ENCODE assay signal across 8 cellular contexts in the genomic region with DNA sequence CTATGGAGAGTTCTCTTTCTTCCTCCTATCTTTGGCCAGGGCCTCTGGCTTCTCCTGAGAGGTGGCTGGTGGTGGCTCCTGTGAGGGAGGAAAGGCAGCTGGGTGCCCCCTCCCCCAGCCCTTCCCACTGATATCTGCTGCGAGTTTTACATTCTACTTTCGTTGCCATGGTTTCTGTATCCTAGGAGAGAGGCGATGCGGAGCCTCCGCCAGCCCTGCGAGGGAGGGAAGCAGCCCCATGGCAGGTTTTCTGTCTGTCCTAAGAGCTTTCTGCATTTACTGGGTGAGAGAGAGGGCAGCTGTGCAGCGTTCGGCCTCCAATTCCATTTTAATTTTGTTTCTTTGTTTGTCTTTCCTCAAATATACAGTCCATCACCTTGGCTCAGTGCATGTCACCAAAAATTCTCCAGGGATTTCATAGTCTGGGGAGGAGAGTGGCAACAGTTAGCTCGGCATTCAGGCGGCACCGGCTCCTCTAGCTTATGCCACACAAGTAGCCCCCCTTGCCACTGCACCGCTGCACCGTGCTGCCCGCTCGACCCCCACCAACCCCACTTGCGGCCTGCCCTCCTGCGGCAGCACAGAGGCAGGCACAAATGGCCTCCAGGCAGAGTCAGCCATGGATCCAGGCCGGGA. TPM values are rescaled to one million over a fixed set of nuclear protein-coding genes. Genes with fewer than 3 reads are reported as not detected.
DNase-seq lines count a peak whose midpoint lies in the region; ATAC-seq, FAIRE-seq and TF ChIP-seq lines count a peak whose summit lies in the region.

No MANE protein-coding gene starts in this region.

- peak overlapping the region; percentile 44 for H3K27ac ChIP-seq in CD8-positive, alpha-beta T cell (ENCODE audit: low read depth, low read length)
- no peak overlapping the region for H3K27ac ChIP-seq in IMR-90 (ENCODE audit: insufficient read depth, low read length)
- H3K27ac ChIP-seq in pancreas: peak overlapping the region; percentile 78 to 97 (median 89)
- no peak overlapping the region for H3K27ac ChIP-seq in smooth muscle cell (ENCODE audit: low read depth)

- peaks cover 6% of the 10 kb centered on the region for H3F3A ChIP-seq in smooth muscle cell (ENCODE audit: low read depth)

- no peak for TF ChIP-seq CTCF in CD8-positive, alpha-beta T cell (IDR thresholded peaks at IDR 0.05)
- no peak for TF ChIP-seq CTCF in IMR-90 (conservative IDR thresholded peaks at IDR 0.05; ENCODE audit: low read depth, low read length)
- TF ChIP-seq CTCF in fibroblast of mammary gland (conservative IDR thresholded peaks at IDR 0.05; ENCODE audit: control insufficient read depth, insufficient read depth, low read depth, low read length): no peak
- TF ChIP-seq CTCF in pancreas (IDR thresholded peaks at IDR 0.05): no peak
- TF ChIP-seq CTCF in lower leg skin (IDR thresholded peaks at IDR 0.05): no peak
- no peak for TF ChIP-seq CTCF in smooth muscle cell (IDR thresholded peaks at IDR 0.05; ENCODE audit: borderline replicate concordance, insufficient read depth, poor library complexity, severe bottlenecking)

- H3K36me3 ChIP-seq in CD8-positive, alpha-beta T cell (ENCODE audit: insufficient read depth, low read length): peaks cover 10% of the 10 kb centered on the region
- peaks cover 36% of the 10 kb centered on the region for H3K36me3 ChIP-seq in IMR-90 (ENCODE audit: control insufficient read depth, insufficient read depth, low read length)
- peaks cover 0 to 8% (median 0%) of the 10 kb centered on the region in 3 donors for H3K36me3 ChIP-seq in pancreas
- H3K36me3 ChIP-seq in smooth muscle cell (ENCODE audit: low read depth): no peaks in the 10 kb centered on the region

- H3K9ac ChIP-seq in IMR-90 (ENCODE audit: low read depth, low read length) (no peak overlapping the region), smooth muscle cell (ENCODE audit: low read depth) (no peak overlapping the region)

- H3K9me3 Mint-ChIP-seq in CD8-positive, alpha-beta T cell: no peaks in the 10 kb centered on the region

- H3K4me3 ChIP-seq in CD8-positive, alpha-beta T cell (ENCODE audit: low read depth, low read length): peak overlapping the region; percentile 21
- H3K4me3 ChIP-seq in IMR-90 (ENCODE audit: insufficient read depth, low read depth, low read length): no peak overlapping the region
- H3K4me3 ChIP-seq in fibroblast of mammary gland (ENCODE audit: control insufficient read depth, low read depth, low read length): no peak overlapping the region
- no peak overlapping the region for H3K4me3 ChIP-seq in pancreas
- H3K4me3 ChIP-seq in lower leg skin (ENCODE audit: low read depth, poor library complexity, severe bottlenecking): no peak overlapping the region
- no peak overlapping the region for H3K4me3 ChIP-seq in smooth muscle cell

- H3K9me3 ChIP-seq in CD8-positive, alpha-beta T cell (ENCODE audit: low read length): no peaks in the 10 kb centered on the region
- H3K9me3 ChIP-seq in IMR-90 (ENCODE audit: control insufficient read depth, insufficient read depth, low read length) (no peaks in the 10 kb centered on the region), pancreas (no peaks in the 10 kb centered on the region), smooth muscle cell (replicated peaks; ENCODE audit: low read depth) (no peaks in the 10 kb centered on the region)

- H3K9me1 ChIP-seq in IMR-90 (ENCODE audit: insufficient read depth, low read length): peaks cover 5% of the 10 kb centered on the region; the same call in 1 of the 2 replicates

- H3K4me1 Mint-ChIP-seq in CD8-positive, alpha-beta T cell (ENCODE audit: low read depth): peaks cover 77% of the 10 kb centered on the region

- H3K27ac Mint-ChIP-seq in CD8-positive, alpha-beta T cell: peak overlapping the region; percentile 99

- H3K4me2 ChIP-seq in IMR-90 (ENCODE audit: low read depth, low read length) (no peak overlapping the region), smooth muscle cell (no peak overlapping the region)

- H3K36me3 Mint-ChIP-seq in CD8-positive, alpha-beta T cell: peaks cover 22% of the 10 kb centered on the region

- H3K18ac ChIP-seq in IMR-90 (ENCODE audit: low read depth, low read length): no peak overlapping the region

- no peak overlapping the region for H3K56ac ChIP-seq in IMR-90 (ENCODE audit: extremely low read depth, insufficient read depth, low read length)

- TF ChIP-seq RAD21 in IMR-90 (IDR thresholded peaks at IDR 0.05; ENCODE audit: low read length): no peak

- TF ChIP-seq POLR2A in IMR-90 (IDR thresholded peaks at IDR 0.05; ENCODE audit: low read depth, low read length): no peak
- TF ChIP-seq POLR2A in lower leg skin (IDR thresholded peaks at IDR 0.05): no peak

- H3K27me3 Mint-ChIP-seq in CD8-positive, alpha-beta T cell (ENCODE audit: low read depth): no peaks in the 10 kb centered on the region

- in situ Hi-C loops in IMR-90 (cut with MboI; ENCODE audit: low sequenced_read_pairs): loop anchor here (10.0 kb wide), 3 partner anchors 90 to 280 kb away; no protein-coding TSS in a partner anchor

- POLR2A ChIA-PET in CD8-positive, alpha-beta T cell (lab: Charles Lee): interaction anchor here (1.0 to 6.6 kb wide), 8 partner anchors 9 to 206 kb away, joined by 3 to 42 read pairs (median 4); a partner anchor contains a TSS
- POLR2A ChIA-PET in IMR-90 (lab: Charles Lee; ENCODE audit: unreplicated experiment): no interaction called here

- dilution Hi-C loops in IMR-90 (cut with HindIII; ENCODE audit: low sequenced_read_pairs, unreplicated experiment): no loop called here

- H3K23ac ChIP-seq in IMR-90 (ENCODE audit: low read depth, low read length): no peak overlapping the region

- CTCF ChIA-PET in CD8-positive, alpha-beta T cell (lab: Charles Lee): interaction anchor here (0.6 to 8.2 kb wide), 11 partner anchors 14 to 286 kb away, joined by 3 to 106 read pairs (median 7); a partner anchor contains a TSS
- CTCF ChIA-PET in IMR-90 (lab: Yijun Ruan, JAX): no interaction called here

- H3K14ac ChIP-seq in IMR-90 (replicated peaks; ENCODE audit: low read depth, low read length): no peak overlapping the region

- ATAC-seq in CD8-positive, alpha-beta T cell: peak; percentile 0
- ATAC-seq in IMR-90 (ENCODE audit: low read depth) (no peak), pancreas (no peak), GM18861 (IDR thresholded peaks at IDR 0.05; ENCODE audit: unreplicated experiment) (no peak)

- H3K4me3 Mint-ChIP-seq in CD8-positive, alpha-beta T cell: peak overlapping the region; percentile 59

- H2AFZ ChIP-seq in IMR-90 (replicated peaks; ENCODE audit: low read length, poor library complexity) (no peak overlapping the region), smooth muscle cell (ENCODE audit: low read depth) (no peak overlapping the region)

- peak in 1 of 7 experiments; percentile 32 for DNase-seq in CD8-positive, alpha-beta T cell
- DNase-seq in IMR-90 (peak; percentile 50), SK-N-DZ (ENCODE audit: low spot score) (peak; percentile 87), fibroblast of mammary gland (ENCODE audit: low read depth) (peak; percentile 52), pancreas (peak in 4 of 6 donors; percentile 35 to 65 (median 53)), lower leg skin (ENCODE audit: low spot score in 2 of 2) (no peak), smooth muscle cell (lab: John Stamatoyannopoulos, UW; ENCODE audit: unreplicated experiment) (no peak)

- no peak overlapping the region for H2AK5ac ChIP-seq in IMR-90 (ENCODE audit: low read depth, low read length)

- no peak for FAIRE-seq in pancreas (lab: Jason Lieb, UNC)

- no peak overlapping the region for H3K4ac ChIP-seq in IMR-90 (ENCODE audit: low read depth, low read length)

- H4K20me1 ChIP-seq in IMR-90 (ENCODE audit: insufficient read depth, low read length): peaks cover 3% of the 10 kb centered on the region; the same call in 1 of the 2 replicates
- no peaks in the 10 kb centered on the region for H4K20me1 ChIP-seq in smooth muscle cell (ENCODE audit: low read depth)

- H4K5ac ChIP-seq in IMR-90 (ENCODE audit: low read depth, low read length): no peak overlapping the region

- H3K27me3 ChIP-seq in CD8-positive, alpha-beta T cell (ENCODE audit: insufficient read depth, low read length): no peaks in the 10 kb centered on the region
- H3K27me3 ChIP-seq in IMR-90 (ENCODE audit: control insufficient read depth, insufficient read depth, low read length) (no peaks in the 10 kb centered on the region), pancreas (no peaks in the 10 kb centered on the region), smooth muscle cell (ENCODE audit: low read depth) (no peaks in the 10 kb centered on the region)

- intact Hi-C loops in CD8-positive, alpha-beta T cell (cut with DNase I, micrococcal nuclease): loop anchor here in 1 of 2 experiments (2.0 kb wide), 1 partner anchor 246 kb away; a partner anchor contains a TSS
- intact Hi-C loops in IMR-90 (cut with micrococcal nuclease) (loop anchor here (5.0 kb wide), 1 partner anchor 377 kb away; no protein-coding TSS in a partner anchor), pancreas (cut with DNase I) (loop anchor here in 1 of 3 donors (10.0 kb wide), 1 partner anchor 100 kb away; no protein-coding TSS in a partner anchor), lower leg skin (cut with DNase I; ENCODE audit: low total_unique reads) (loop anchor here (10.0 kb wide), 3 partner anchors 60 to 380 kb away; a partner anchor contains a TSS)

- no peak overlapping the region for H2BK20ac ChIP-seq in IMR-90 (ENCODE audit: low read depth, low read length)

- H3K79me2 ChIP-seq in smooth muscle cell (ENCODE audit: low read depth): no peaks in the 10 kb centered on the region

- H4K91ac ChIP-seq in IMR-90 (ENCODE audit: insufficient read depth, low read depth, low read length): no peak overlapping the region

- H2BK15ac ChIP-seq in IMR-90 (ENCODE audit: low read depth, low read length): no peak overlapping the region

- no peak overlapping the region for H2BK120ac ChIP-seq in IMR-90 (ENCODE audit: low read depth, low read length)

- WGBS in IMR-90 (ENCODE audit: extremely low coverage in 2 of 2, insufficient read length in 1 of 2), 2 experiments: no CpG with 5 or more reads among the region's 18 CpGs
- 58 to 61% methylated on average over 18 of the region's 18 CpGs for WGBS in pancreas, 2 donors
- 61% methylated on average over 17 to 18 of the region's 18 CpGs for WGBS in lower leg skin, 2 donors
- WGBS in smooth muscle cell (ENCODE audit: low lambda C conversion rate): 76% methylated on average over 18 of the region's 18 CpGs

- no peak overlapping the region for H2AK9ac ChIP-seq in IMR-90 (replicated peaks; ENCODE audit: low read depth, low read length, poor library complexity)

- no TSS peak for BruUV-seq in IMR-90 (replicated peaks; lab: Mats Ljungman, UMichigan)

- no peak overlapping the region for H4K8ac ChIP-seq in IMR-90 (ENCODE audit: low read depth in 2 of 2, low read length in 2 of 2)

- peaks cover 0 to 3% of the 10 kb centered on the region in 2 experiments; a peak in 1 of 4 replicates for H3K79me1 ChIP-seq in IMR-90 (ENCODE audit: low read depth in 1 of 2, low read length in 2 of 2)

- no peak overlapping the region for H2BK5ac ChIP-seq in IMR-90 (ENCODE audit: low read depth, low read length, poor library complexity, severe bottlenecking)

- H3K4me1 ChIP-seq in CD8-positive, alpha-beta T cell (ENCODE audit: insufficient read depth, low read length): peaks cover 73% of the 10 kb centered on the region
- H3K4me1 ChIP-seq in IMR-90 (ENCODE audit: control insufficient read depth, insufficient read depth, low read length) (peaks cover 22% of the 10 kb centered on the region), pancreas (peaks cover 63 to 76% (median 71%) of the 10 kb centered on the region in 3 donors), smooth muscle cell (ENCODE audit: low read depth) (peaks cover 35% of the 10 kb centered on the region)

RNA-seq across cellular contexts. Expression of a gene that starts 20.4 kb away (rescaled TPM):
- total RNA-seq in CD8-positive, alpha-beta T cell: 10 to 100 TPM; 33.9 to 37.5 TPM
- total RNA-seq in IMR-90 (2012; rRNA removed): 18.3 and 19.2 TPM in 2 replicates
- polyA plus RNA-seq in IMR-90 (2012; rRNA removed): 23.1 and 24.0 TPM in 2 replicates
- 18.5 and 22.8 TPM in 2 replicates for polyA plus RNA-seq in IMR-90 (2012; cell fraction: cytosol; rRNA removed)
- polyA plus RNA-seq in IMR-90 (2012; cell fraction: nucleus; rRNA removed; ENCODE audit: low replicate concordance): 28.0 and 41.8 TPM in 2 replicates
- polyA plus RNA-seq in SK-N-DZ (2014; cell fraction: cytosol; rRNA removed): 17.7 and 18.7 TPM in 2 replicates
- polyA plus RNA-seq in SK-N-DZ (2014; cell fraction: nucleus; rRNA removed): 20.4 and 30.5 TPM in 2 replicates
- 10 to 100 TPM; 14.6 to 19.7 (median 17.7) TPM for total RNA-seq in pancreas
- polyA plus RNA-seq in pancreas: 10 to 100 TPM; 19.3 to 22.0 TPM
- total RNA-seq in lower leg skin: 10 to 100 TPM; 32.8 to 54.4 (median 48.1) TPM
- total RNA-seq in smooth muscle cell: 12.5 and 14.3 TPM in 2 replicates
- 24.5 and 26.7 TPM in 2 replicates for polyA plus RNA-seq in smooth muscle cell

Comparison
In these comparisons a context has a peak if more than half of its experiments do, and no peak if none do; other contexts are left out.
1. DNase-seq: peak in IMR-90 (single experiment), SK-N-DZ (single experiment), fibroblast of mammary gland (single experiment) and pancreas (4 of 6); none in lower leg skin (0 of 2) and smooth muscle cell (single experiment).
2. H3K27ac ChIP-seq: peak in CD8-positive, alpha-beta T cell (single experiment) and pancreas (4 of 4); none in IMR-90 (single experiment) and smooth muscle cell (single experiment).